9 cellular contexts compared by ENCODE assay signal in the genomic region with DNA sequence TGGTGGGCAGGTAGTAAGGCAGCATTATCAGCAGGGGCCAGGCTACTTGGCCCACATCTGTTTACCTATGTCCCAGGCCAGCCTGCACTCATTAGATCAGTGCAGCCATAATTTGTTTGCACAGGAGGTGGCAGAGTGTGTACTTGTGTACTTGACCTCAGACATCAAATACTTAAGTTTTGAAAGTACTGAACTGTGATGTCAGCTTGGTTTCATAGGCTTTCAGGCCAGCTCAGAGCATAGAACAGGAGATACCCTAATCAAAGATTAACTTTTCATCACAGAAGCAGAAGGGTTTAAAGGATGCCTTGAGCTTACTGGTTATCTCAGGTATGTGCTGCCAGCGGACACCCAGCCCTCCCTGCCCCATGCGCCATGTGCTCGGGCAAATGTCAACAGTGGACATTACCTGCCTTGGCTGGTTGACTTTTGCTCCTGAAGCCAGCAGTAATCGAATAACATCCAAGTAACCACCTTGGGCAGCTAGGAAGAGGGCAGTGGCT. TPM values are rescaled to one million over a fixed set of nuclear protein-coding genes. Genes with fewer than 3 reads are reported as not detected.
DNase-seq lines count a peak whose midpoint lies in the region; ATAC-seq and TF ChIP-seq lines count a peak whose summit lies in the region.
"Had no signal": no experiment of that assay in that cellular context is flagged by ENCODE, and none has a peak within 500 bp of the region (broad histone marks: within the 10 kb centered on the region; RNA-seq: fewer than 3 reads in every experiment).

No MANE protein-coding gene starts in this region.

- H2AFZ ChIP-seq in PC-3 (ENCODE audit: low read length), result no peak overlapping the region

- no peak overlapping the region for H3K4me3 ChIP-seq in PC-3 (ENCODE audit: low read length)
- no peak overlapping the region for H3K4me3 ChIP-seq in right cardiac atrium (ENCODE audit: low read length)
- H3K4me3 ChIP-seq in BE2C (ENCODE audit: low read depth, low read length), result no peak overlapping the region
- no peak overlapping the region for H3K4me3 ChIP-seq in HAP-1
- H3K4me3 ChIP-seq: BLaER1 had no signal

- no peak overlapping the region for H3K9ac ChIP-seq in PC-3 (ENCODE audit: low read length)
- H3K9ac ChIP-seq: BLaER1 had no signal

- no peaks in the 10 kb centered on the region for H4K20me1 ChIP-seq in PC-3 (ENCODE audit: low read length)
- H4K20me1 ChIP-seq: BLaER1 had no signal

- POLR2A ChIA-PET in PC-3 (lab: Charles Lee; ENCODE audit: unreplicated experiment), result interaction anchor here (0.6 kb wide), 1 partner anchor 23 kb away, joined by 3 read pairs; no protein-coding TSS in a partner anchor

- no peak overlapping the region for H3K4me2 ChIP-seq in PC-3 (ENCODE audit: low read length)
- H3K4me2 ChIP-seq: BLaER1 had no signal

- TF ChIP-seq CTCF in 22Rv1 (IDR thresholded peaks at IDR 0.05) (0 out of 2 replicates have a peak, but pooled peaks have one; percentile 18), PC-3 (conservative IDR thresholded peaks at IDR 0.05; ENCODE audit: low read depth, low read length) (no peak), BE2C (IDR thresholded peaks at IDR 0.05; ENCODE audit: low read depth, low read length) (no peak)

- in situ Hi-C loops in HAP-1 (cut with MboI; ENCODE audit: low sequenced_read_pairs), result loop anchor here (10.0 kb wide), 2 partner anchors 175 to 295 kb away; no protein-coding TSS in a partner anchor

- DNase-seq in GM19238 (ENCODE audit: insufficient read length, low spot score) (peak; percentile 30), PC-3 (peak; percentile 37), sciatic nerve (ENCODE audit: low spot score) (no peak), right cardiac atrium (no peak), BE2C (no peak), HAP-1 (ENCODE audit: low spot score in 2 of 2) (no peak)

- peaks cover 21% of the 10 kb centered on the region for H3F3A ChIP-seq in PC-3 (ENCODE audit: low read length, unreplicated experiment)

- H3K4me1 ChIP-seq in PC-3 (ENCODE audit: insufficient read depth, low read length), result peaks cover 49% of the 10 kb centered on the region
- peaks cover 2% of the 10 kb centered on the region for H3K4me1 ChIP-seq in right cardiac atrium (ENCODE audit: control insufficient read depth, insufficient read depth, low read length)
- no peaks in the 10 kb centered on the region for H3K4me1 ChIP-seq in BE2C
- H3K4me1 ChIP-seq in HAP-1, result no peaks in the 10 kb centered on the region
- H3K4me1 ChIP-seq: BLaER1 had no signal

- H3K9me3 ChIP-seq in PC-3 (ENCODE audit: low read length) (no peaks in the 10 kb centered on the region), right cardiac atrium (ENCODE audit: control insufficient read depth, low read length) (no peaks in the 10 kb centered on the region), BE2C (no peaks in the 10 kb centered on the region), HAP-1 (no peaks in the 10 kb centered on the region)
- H3K9me3 ChIP-seq: BLaER1 had no signal

- intact Hi-C loops in PC-3 (cut with micrococcal nuclease) (no loop called here), sciatic nerve (cut with DNase I) (no loop called here), right cardiac atrium (cut with DNase I) (loop anchor here in 1 of 4 donors (10.0 kb wide), 1 partner anchor 285 kb away; no protein-coding TSS in a partner anchor)

- H3K27ac ChIP-seq in 22Rv1, result peak overlapping the region; percentile 62
- peak overlapping the region; percentile 98 for H3K27ac ChIP-seq in PC-3 (ENCODE audit: low read length)
- H3K27ac ChIP-seq in right cardiac atrium (ENCODE audit: low read length), result no peak overlapping the region
- H3K27ac ChIP-seq: BLaER1 had no signal

- no peaks in the 10 kb centered on the region for H3K9me2 ChIP-seq in PC-3 (replicated peaks; ENCODE audit: low read length)

- H3K36me3 ChIP-seq in PC-3 (ENCODE audit: low read depth, low read length) (no peaks in the 10 kb centered on the region), BE2C (no peaks in the 10 kb centered on the region), HAP-1 (replicated peaks) (no peaks in the 10 kb centered on the region)
- H3K36me3 ChIP-seq: BLaER1 had no signal

- BruUV-seq in PC-3 (replicated peaks; lab: Mats Ljungman, UMichigan), result no TSS peak

- peak; percentile 96 for ATAC-seq in HG03135 (IDR thresholded peaks at IDR 0.05; ENCODE audit: unreplicated experiment)
- peak; percentile 28 for ATAC-seq in PC-3
- ATAC-seq in sciatic nerve, result no peak
- ATAC-seq in right cardiac atrium, result no peak

- no peaks in the 10 kb centered on the region for H3K79me2 ChIP-seq in PC-3 (ENCODE audit: low read length)

- H3K27me3 ChIP-seq in PC-3 (ENCODE audit: low read length), result no peaks in the 10 kb centered on the region
- no peaks in the 10 kb centered on the region for H3K27me3 ChIP-seq in right cardiac atrium (ENCODE audit: control insufficient read depth, insufficient read depth)
- H3K27me3 ChIP-seq in BE2C, result no peaks in the 10 kb centered on the region
- peaks cover 2% of the 10 kb centered on the region; the same call in 1 of the 2 replicates for H3K27me3 ChIP-seq in HAP-1 (ENCODE audit: low read depth)
- H3K27me3 ChIP-seq: BLaER1 had no signal

- 95% methylated on average over 4 of the region's 4 CpGs for WGBS in right cardiac atrium

- CTCF ChIA-PET in PC-3 (lab: Charles Lee), result interaction anchor here (0.7 to 3.7 kb wide), 2 partner anchors 73 to 74 kb away, joined by 3 to 38 read pairs; no protein-coding TSS in a partner anchor

RNA-seq across cellular contexts. Expression of gene ANKRD29, which starts 33.2 kb away (rescaled TPM):
- total RNA-seq in PC-3 (2014; rRNA removed) (31.0 and 31.4 TPM in 2 replicates), sciatic nerve (21.5 TPM), right cardiac atrium (1 to 10 TPM; 3.1 to 3.9 (median 3.4) TPM)
- polyA plus RNA-seq in right cardiac atrium, result 3.2 TPM
- not detected for polyA plus RNA-seq in BE2C (2012; ENCODE audit: insufficient read depth, insufficient read length, low read depth)

RNA-seq across cellular contexts. Expression of gene NPC1, which starts 43.2 kb away (rescaled TPM):
- total RNA-seq in PC-3 (2014; rRNA removed), result 85.5 and 122 TPM in 2 replicates
- total RNA-seq in sciatic nerve, result 77.3 TPM
- total RNA-seq in right cardiac atrium, result 10 to 100 TPM; 13.4 to 22.1 (median 15.7) TPM
- 12.8 TPM for polyA plus RNA-seq in right cardiac atrium
- 8.8 TPM for polyA plus RNA-seq in BE2C (2012; ENCODE audit: insufficient read depth, insufficient read length, low read depth)

RNA-seq across cellular contexts. Expression of gene LAMA3, which starts 59.8 kb away (rescaled TPM):
- total RNA-seq in PC-3 (2014; rRNA removed) (217 and 224 TPM in 2 replicates), sciatic nerve (47.3 TPM), right cardiac atrium (1 to 10 TPM; 3.6 to 5.4 (median 4.5) TPM)
- polyA plus RNA-seq in right cardiac atrium, result 1.7 TPM
- 1.8 TPM for polyA plus RNA-seq in BE2C (2012; ENCODE audit: insufficient read depth, insufficient read length, low read depth)

Comparison
In these comparisons a context has a peak if more than half of its experiments do, and no peak if none do; other contexts are left out.
1. DNase-seq: peak in GM19238 (single experiment) and PC-3 (single experiment); none in sciatic nerve (single experiment), right cardiac atrium (0 of 3), BE2C (single experiment) and HAP-1 (0 of 2).
2. ATAC-seq: peak in HG03135 (single experiment) and PC-3 (single experiment); none in sciatic nerve (single experiment) and right cardiac atrium (0 of 2).